ENCODE assay signal across 12 cellular contexts in the genomic region with DNA sequence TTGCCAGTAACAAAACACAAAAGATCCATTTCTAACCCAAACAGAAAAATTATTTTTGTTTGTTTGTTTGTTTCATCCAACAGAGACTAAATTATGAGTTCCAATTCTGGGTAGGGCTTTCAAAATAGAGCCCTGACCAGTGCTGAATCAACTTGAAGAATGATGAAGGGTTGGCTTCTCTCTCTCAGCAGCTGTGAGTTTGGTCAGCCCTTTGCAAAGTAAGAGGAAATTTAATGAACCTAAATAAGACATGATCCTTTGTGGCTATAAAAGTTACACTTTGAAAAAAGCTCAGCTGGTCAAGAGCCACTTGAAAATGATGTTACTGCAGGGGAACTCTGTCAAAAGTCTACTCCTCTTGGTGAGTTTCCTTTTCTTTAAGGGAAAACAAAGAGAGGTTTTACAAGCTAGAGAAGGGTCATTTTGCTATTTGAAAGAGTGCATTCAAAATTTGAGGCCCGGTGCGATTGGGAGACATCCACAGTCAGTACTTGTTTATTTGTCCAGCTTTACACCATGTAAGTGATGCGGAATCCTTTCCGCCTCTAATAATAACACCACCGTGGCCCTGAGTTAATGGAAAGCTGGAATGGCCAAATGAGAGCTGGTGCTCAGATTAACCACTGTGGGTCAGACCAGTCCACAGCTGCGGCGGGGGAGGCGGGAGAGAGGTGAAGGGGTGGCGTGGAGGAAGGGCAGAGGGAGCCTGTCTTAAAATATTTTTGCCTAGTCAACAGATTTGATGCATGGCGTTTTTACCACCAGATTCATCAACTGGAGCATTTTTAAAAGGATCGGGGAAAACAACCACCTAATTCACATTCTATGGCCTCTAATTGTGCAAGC.
DNase-seq lines count a peak whose midpoint lies in the region; ATAC-seq and TF ChIP-seq lines count a peak whose summit lies in the region.
"Had no signal": no experiment of that assay in that cellular context is flagged by ENCODE, and none has a peak within 500 bp of the region (broad histone marks: within the 10 kb centered on the region; RNA-seq: fewer than 3 reads in every experiment).

No MANE protein-coding gene starts in this region.

- peak; percentile 40; the same call in 1 of the 2 replicates for ATAC-seq in WTC11
- no peak for ATAC-seq in GM19035 (IDR thresholded peaks at IDR 0.05; ENCODE audit: unreplicated experiment)
- ATAC-seq in GM21528 (IDR thresholded peaks at IDR 0.05; ENCODE audit: low FRiP score, unreplicated experiment), result no peak

- no peaks in the 10 kb centered on the region for H3K9me3 Mint-ChIP-seq in WTC11

- no peaks in the 10 kb centered on the region for H3K36me3 Mint-ChIP-seq in WTC11
- H3K36me3 Mint-ChIP-seq: activated naive CD8-positive, alpha-beta T cell had no signal

- no peak overlapping the region for H3K27ac Mint-ChIP-seq in WTC11
- H3K27ac Mint-ChIP-seq: activated naive CD8-positive, alpha-beta T cell had no signal

- CTCF ChIA-PET in WTC11 (lab: Charles Lee), result no interaction called here

- H3K4me1 Mint-ChIP-seq in WTC11, result peaks cover 18% of the 10 kb centered on the region

- POLR2A ChIA-PET in WTC11 (lab: Charles Lee), result no interaction called here

- no peaks in the 10 kb centered on the region for H3K27me3 Mint-ChIP-seq in WTC11 (ENCODE audit: low read depth)

- DNase-seq in NCI-H1092 treated with DMSO at 0.1 percent for 48 hours (lab: John Stamatoyannopoulos, UW) (peak; percentile 74), NCI-H1092 (lab: John Stamatoyannopoulos, UW) (no peak), WTC11 (ENCODE audit: low spot score) (no peak), left kidney (ENCODE audit: low read depth, low spot score) (peak; percentile 86), smooth muscle cell of the brain vasculature (ENCODE audit: low read depth, low spot score) (peak; percentile 15), HT-29 (ENCODE audit: low spot score) (no peak)
- DNase-seq: activated CD8-positive, alpha-beta memory T cell treated with anti-CD3 and anti-CD28 coated beads, Interleukin-2, amount 50 U/mL, for 48 hours; MM.1S; stimulated activated CD4-positive, alpha-beta T cell treated with anti-CD3 and anti-CD28 coated beads, Interleukin-2, amount 100 ng/mL, for 24 hours had no signal

- peak overlapping the region; percentile 19; the same call in 1 of the 2 replicates for H3K4me3 Mint-ChIP-seq in WTC11
- H3K4me3 Mint-ChIP-seq: activated naive CD8-positive, alpha-beta T cell had no signal

- TF ChIP-seq CTCF in WTC11 (IDR thresholded peaks at IDR 0.05), result no peak

TF ChIP-seq in WTC11, 78 proteins besides CTCF, POLR2A, EP300 and RAD21:
- TF ChIP-seq SP1 (CRISPR knock-in tag; conservative IDR thresholded peaks at IDR 0.05), result no peak
- TF ChIP-seq, protein P1, sequence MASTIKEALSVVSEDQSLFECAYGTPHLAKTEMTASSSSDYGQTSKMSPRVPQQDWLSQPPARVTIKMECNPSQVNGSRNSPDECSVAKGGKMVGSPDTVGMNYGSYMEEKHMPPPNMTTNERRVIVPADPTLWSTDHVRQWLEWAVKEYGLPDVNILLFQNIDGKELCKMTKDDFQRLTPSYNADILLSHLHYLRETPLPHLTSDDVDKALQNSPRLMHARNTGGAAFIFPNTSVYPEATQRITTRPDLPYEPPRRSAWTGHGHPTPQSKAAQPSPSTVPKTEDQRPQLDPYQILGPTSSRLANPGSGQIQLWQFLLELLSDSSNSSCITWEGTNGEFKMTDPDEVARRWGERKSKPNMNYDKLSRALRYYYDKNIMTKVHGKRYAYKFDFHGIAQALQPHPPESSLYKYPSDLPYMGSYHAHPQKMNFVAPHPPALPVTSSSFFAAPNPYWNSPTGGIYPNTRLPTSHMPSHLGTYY (CRISPR knock-in tag; IDR thresholded peaks at IDR 0.05), result no peak
- no peak for TF ChIP-seq ZNF138 (CRISPR knock-in tag; conservative IDR thresholded peaks at IDR 0.05)
- TF ChIP-seq TCF7 (CRISPR knock-in tag; IDR thresholded peaks at IDR 0.05; ENCODE audit: low read depth), result no peak
- TF ChIP-seq, protein P2, sequence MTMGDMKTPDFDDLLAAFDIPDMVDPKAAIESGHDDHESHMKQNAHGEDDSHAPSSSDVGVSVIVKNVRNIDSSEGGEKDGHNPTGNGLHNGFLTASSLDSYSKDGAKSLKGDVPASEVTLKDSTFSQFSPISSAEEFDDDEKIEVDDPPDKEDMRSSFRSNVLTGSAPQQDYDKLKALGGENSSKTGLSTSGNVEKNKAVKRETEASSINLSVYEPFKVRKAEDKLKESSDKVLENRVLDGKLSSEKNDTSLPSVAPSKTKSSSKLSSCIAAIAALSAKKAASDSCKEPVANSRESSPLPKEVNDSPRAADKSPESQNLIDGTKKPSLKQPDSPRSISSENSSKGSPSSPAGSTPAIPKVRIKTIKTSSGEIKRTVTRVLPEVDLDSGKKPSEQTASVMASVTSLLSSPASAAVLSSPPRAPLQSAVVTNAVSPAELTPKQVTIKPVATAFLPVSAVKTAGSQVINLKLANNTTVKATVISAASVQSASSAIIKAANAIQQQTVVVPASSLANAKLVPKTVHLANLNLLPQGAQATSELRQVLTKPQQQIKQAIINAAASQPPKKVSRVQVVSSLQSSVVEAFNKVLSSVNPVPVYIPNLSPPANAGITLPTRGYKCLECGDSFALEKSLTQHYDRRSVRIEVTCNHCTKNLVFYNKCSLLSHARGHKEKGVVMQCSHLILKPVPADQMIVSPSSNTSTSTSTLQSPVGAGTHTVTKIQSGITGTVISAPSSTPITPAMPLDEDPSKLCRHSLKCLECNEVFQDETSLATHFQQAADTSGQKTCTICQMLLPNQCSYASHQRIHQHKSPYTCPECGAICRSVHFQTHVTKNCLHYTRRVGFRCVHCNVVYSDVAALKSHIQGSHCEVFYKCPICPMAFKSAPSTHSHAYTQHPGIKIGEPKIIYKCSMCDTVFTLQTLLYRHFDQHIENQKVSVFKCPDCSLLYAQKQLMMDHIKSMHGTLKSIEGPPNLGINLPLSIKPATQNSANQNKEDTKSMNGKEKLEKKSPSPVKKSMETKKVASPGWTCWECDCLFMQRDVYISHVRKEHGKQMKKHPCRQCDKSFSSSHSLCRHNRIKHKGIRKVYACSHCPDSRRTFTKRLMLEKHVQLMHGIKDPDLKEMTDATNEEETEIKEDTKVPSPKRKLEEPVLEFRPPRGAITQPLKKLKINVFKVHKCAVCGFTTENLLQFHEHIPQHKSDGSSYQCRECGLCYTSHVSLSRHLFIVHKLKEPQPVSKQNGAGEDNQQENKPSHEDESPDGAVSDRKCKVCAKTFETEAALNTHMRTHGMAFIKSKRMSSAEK (CRISPR knock-in tag; IDR thresholded peaks at IDR 0.05; ENCODE audit: borderline replicate concordance), result no peak
- TF ChIP-seq, protein P3, sequence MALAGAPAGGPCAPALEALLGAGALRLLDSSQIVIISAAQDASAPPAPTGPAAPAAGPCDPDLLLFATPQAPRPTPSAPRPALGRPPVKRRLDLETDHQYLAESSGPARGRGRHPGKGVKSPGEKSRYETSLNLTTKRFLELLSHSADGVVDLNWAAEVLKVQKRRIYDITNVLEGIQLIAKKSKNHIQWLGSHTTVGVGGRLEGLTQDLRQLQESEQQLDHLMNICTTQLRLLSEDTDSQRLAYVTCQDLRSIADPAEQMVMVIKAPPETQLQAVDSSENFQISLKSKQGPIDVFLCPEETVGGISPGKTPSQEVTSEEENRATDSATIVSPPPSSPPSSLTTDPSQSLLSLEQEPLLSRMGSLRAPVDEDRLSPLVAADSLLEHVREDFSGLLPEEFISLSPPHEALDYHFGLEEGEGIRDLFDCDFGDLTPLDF (CRISPR knock-in tag; IDR thresholded peaks at IDR 0.05), result no peak
- no peak for TF ChIP-seq ESRRA (CRISPR knock-in tag; IDR thresholded peaks at IDR 0.05; ENCODE audit: borderline replicate concordance)
- TF ChIP-seq MXD4 (CRISPR knock-in tag; IDR thresholded peaks at IDR 0.05; ENCODE audit: borderline replicate concordance), result no peak
- no peak for TF ChIP-seq TP53 (CRISPR knock-in tag; IDR thresholded peaks at IDR 0.05)
- TF ChIP-seq ZNF423 (CRISPR knock-in tag; IDR thresholded peaks at IDR 0.05), result no peak
- TF ChIP-seq, protein P4, sequence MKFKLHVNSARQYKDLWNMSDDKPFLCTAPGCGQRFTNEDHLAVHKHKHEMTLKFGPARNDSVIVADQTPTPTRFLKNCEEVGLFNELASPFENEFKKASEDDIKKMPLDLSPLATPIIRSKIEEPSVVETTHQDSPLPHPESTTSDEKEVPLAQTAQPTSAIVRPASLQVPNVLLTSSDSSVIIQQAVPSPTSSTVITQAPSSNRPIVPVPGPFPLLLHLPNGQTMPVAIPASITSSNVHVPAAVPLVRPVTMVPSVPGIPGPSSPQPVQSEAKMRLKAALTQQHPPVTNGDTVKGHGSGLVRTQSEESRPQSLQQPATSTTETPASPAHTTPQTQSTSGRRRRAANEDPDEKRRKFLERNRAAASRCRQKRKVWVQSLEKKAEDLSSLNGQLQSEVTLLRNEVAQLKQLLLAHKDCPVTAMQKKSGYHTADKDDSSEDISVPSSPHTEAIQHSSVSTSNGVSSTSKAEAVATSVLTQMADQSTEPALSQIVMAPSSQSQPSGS (CRISPR knock-in tag; IDR thresholded peaks at IDR 0.05; ENCODE audit: borderline replicate concordance, low read depth), result no peak
- TF ChIP-seq GRHL2 (CRISPR knock-in tag; IDR thresholded peaks at IDR 0.05; ENCODE audit: insufficient replicate concordance, severe bottlenecking), result no peak
- TF ChIP-seq, protein P5, sequence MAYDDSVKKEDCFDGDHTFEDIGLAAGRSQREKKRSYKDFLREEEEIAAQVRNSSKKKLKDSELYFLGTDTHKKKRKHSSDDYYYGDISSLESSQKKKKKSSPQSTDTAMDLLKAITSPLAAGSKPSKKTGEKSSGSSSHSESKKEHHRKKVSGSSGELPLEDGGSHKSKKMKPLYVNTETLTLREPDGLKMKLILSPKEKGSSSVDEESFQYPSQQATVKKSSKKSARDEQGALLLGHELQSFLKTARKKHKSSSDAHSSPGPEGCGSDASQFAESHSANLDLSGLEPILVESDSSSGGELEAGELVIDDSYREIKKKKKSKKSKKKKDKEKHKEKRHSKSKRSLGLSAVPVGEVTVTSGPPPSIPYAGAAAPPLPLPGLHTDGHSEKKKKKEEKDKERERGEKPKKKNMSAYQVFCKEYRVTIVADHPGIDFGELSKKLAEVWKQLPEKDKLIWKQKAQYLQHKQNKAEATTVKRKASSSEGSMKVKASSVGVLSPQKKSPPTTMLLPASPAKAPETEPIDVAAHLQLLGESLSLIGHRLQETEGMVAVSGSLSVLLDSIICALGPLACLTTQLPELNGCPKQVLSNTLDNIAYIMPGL (CRISPR knock-in tag; IDR thresholded peaks at IDR 0.05), result no peak
- TF ChIP-seq NR3C1 (CRISPR knock-in tag; conservative IDR thresholded peaks at IDR 0.05; ENCODE audit: low read depth), result no peak
- no peak for TF ChIP-seq NFYB (CRISPR knock-in tag; conservative IDR thresholded peaks at IDR 0.05; ENCODE audit: low read depth)
- TF ChIP-seq ATF1 (CRISPR knock-in tag; IDR thresholded peaks at IDR 0.05), result no peak
- TF ChIP-seq SOX15 (CRISPR knock-in tag; IDR thresholded peaks at IDR 0.05), result no peak
- TF ChIP-seq ELF4 (CRISPR knock-in tag; IDR thresholded peaks at IDR 0.05; ENCODE audit: low read depth), result no peak

Comparison
In these comparisons a context has a peak if more than half of its experiments do, and no peak if none do; other contexts are left out.
1. DNase-seq: peak in NCI-H1092 treated with DMSO at 0.1 percent for 48 hours (single experiment), left kidney (single experiment) and smooth muscle cell of the brain vasculature (single experiment); none in NCI-H1092 (single experiment), WTC11 (single experiment) and HT-29 (single experiment).